ENCODE assay signal across 2 cellular contexts in the genomic region with DNA sequence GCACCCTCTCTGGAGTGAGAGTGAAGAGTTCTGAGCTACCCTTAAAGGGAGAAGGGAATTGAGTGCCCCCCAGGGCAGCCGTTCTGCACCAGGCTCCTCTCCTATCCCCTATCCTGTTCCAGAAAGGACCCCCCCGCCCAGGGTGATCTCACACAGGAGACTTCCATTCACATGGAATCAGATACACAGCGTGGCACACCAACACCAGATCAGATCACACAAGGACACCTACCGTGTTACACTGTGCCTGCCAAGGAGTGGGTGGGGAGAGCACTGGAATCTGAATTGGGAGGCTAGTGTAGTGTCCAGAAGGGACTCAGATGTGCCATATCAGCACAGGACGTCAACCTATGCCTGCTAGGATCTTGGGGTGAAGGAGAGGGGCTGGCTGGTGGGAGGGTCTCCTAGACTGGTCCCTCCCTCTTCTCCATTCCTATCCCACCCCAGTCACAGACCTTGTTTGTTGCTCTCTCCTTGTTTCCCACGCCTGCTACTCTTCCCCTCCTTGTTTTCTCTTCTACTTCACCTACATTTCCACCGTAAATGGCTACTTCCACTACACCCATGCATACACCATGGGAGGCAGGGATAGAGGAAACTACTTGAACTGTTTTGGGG.
A peak's percentile ranks its signal among the peaks of the same experiment; 100 is the strongest.
TF ChIP-seq lines count a peak whose summit lies in the region.

No MANE protein-coding gene starts in this region.

TF ChIP-seq in HCT116, 20 proteins besides CTCF, POLR2A, EP300 and RAD21 (continued from another document):
- TF ChIP-seq TCF7L2 (IDR thresholded peaks at IDR 0.05; ENCODE audit: borderline replicate concordance, extremely low read depth, insufficient read depth, insufficient read length) = no peak
- TF ChIP-seq, protein P1, sequence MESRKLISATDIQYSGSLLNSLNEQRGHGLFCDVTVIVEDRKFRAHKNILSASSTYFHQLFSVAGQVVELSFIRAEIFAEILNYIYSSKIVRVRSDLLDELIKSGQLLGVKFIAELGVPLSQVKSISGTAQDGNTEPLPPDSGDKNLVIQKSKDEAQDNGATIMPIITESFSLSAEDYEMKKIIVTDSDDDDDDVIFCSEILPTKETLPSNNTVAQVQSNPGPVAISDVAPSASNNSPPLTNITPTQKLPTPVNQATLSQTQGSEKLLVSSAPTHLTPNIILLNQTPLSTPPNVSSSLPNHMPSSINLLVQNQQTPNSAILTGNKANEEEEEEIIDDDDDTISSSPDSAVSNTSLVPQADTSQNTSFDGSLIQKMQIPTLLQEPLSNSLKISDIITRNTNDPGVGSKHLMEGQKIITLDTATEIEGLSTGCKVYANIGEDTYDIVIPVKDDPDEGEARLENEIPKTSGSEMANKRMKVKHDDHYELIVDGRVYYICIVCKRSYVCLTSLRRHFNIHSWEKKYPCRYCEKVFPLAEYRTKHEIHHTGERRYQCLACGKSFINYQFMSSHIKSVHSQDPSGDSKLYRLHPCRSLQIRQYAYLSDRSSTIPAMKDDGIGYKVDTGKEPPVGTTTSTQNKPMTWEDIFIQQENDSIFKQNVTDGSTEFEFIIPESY (IDR thresholded peaks at IDR 0.05; ENCODE audit: extremely low read depth, insufficient replicate concordance, low read length) = no peak
- TF ChIP-seq ZNF274 (IDR thresholded peaks at IDR 0.05; ENCODE audit: low read depth, low read length) = no peak
- TF ChIP-seq, protein P2, sequence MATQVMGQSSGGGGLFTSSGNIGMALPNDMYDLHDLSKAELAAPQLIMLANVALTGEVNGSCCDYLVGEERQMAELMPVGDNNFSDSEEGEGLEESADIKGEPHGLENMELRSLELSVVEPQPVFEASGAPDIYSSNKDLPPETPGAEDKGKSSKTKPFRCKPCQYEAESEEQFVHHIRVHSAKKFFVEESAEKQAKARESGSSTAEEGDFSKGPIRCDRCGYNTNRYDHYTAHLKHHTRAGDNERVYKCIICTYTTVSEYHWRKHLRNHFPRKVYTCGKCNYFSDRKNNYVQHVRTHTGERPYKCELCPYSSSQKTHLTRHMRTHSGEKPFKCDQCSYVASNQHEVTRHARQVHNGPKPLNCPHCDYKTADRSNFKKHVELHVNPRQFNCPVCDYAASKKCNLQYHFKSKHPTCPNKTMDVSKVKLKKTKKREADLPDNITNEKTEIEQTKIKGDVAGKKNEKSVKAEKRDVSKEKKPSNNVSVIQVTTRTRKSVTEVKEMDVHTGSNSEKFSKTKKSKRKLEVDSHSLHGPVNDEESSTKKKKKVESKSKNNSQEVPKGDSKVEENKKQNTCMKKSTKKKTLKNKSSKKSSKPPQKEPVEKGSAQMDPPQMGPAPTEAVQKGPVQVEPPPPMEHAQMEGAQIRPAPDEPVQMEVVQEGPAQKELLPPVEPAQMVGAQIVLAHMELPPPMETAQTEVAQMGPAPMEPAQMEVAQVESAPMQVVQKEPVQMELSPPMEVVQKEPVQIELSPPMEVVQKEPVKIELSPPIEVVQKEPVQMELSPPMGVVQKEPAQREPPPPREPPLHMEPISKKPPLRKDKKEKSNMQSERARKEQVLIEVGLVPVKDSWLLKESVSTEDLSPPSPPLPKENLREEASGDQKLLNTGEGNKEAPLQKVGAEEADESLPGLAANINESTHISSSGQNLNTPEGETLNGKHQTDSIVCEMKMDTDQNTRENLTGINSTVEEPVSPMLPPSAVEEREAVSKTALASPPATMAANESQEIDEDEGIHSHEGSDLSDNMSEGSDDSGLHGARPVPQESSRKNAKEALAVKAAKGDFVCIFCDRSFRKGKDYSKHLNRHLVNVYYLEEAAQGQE (IDR thresholded peaks at IDR 0.05; ENCODE audit: low read depth) = no peak
TF ChIP-seq in HCT116: peak in this region for 0.

TF ChIP-seq in WTC11, 78 proteins besides CTCF, POLR2A, EP300 and RAD21 (continued from another document):
- TF ChIP-seq, protein P3, sequence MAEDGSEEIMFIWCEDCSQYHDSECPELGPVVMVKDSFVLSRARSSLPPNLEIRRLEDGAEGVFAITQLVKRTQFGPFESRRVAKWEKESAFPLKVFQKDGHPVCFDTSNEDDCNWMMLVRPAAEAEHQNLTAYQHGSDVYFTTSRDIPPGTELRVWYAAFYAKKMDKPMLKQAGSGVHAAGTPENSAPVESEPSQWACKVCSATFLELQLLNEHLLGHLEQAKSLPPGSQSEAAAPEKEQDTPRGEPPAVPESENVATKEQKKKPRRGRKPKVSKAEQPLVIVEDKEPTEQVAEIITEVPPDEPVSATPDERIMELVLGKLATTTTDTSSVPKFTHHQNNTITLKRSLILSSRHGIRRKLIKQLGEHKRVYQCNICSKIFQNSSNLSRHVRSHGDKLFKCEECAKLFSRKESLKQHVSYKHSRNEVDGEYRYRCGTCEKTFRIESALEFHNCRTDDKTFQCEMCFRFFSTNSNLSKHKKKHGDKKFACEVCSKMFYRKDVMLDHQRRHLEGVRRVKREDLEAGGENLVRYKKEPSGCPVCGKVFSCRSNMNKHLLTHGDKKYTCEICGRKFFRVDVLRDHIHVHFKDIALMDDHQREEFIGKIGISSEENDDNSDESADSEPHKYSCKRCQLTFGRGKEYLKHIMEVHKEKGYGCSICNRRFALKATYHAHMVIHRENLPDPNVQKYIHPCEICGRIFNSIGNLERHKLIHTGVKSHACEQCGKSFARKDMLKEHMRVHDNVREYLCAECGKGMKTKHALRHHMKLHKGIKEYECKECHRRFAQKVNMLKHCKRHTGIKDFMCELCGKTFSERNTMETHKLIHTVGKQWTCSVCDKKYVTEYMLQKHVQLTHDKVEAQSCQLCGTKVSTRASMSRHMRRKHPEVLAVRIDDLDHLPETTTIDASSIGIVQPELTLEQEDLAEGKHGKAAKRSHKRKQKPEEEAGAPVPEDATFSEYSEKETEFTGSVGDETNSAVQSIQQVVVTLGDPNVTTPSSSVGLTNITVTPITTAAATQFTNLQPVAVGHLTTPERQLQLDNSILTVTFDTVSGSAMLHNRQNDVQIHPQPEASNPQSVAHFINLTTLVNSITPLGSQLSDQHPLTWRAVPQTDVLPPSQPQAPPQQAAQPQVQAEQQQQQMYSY (CRISPR knock-in tag; IDR thresholded peaks at IDR 0.05) = peak; percentile 50
- TF ChIP-seq CBFB (CRISPR knock-in tag; IDR thresholded peaks at IDR 0.05; ENCODE audit: low read depth) = 0 out of 2 replicates have a peak, but pooled peaks have one; percentile 27
- TF ChIP-seq, protein P4, sequence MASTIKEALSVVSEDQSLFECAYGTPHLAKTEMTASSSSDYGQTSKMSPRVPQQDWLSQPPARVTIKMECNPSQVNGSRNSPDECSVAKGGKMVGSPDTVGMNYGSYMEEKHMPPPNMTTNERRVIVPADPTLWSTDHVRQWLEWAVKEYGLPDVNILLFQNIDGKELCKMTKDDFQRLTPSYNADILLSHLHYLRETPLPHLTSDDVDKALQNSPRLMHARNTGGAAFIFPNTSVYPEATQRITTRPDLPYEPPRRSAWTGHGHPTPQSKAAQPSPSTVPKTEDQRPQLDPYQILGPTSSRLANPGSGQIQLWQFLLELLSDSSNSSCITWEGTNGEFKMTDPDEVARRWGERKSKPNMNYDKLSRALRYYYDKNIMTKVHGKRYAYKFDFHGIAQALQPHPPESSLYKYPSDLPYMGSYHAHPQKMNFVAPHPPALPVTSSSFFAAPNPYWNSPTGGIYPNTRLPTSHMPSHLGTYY (CRISPR knock-in tag; IDR thresholded peaks at IDR 0.05) = no peak
TF ChIP-seq in WTC11: peak in this region for 3.
